ENCODE assay signal across 9 cellular contexts in the genomic region with DNA sequence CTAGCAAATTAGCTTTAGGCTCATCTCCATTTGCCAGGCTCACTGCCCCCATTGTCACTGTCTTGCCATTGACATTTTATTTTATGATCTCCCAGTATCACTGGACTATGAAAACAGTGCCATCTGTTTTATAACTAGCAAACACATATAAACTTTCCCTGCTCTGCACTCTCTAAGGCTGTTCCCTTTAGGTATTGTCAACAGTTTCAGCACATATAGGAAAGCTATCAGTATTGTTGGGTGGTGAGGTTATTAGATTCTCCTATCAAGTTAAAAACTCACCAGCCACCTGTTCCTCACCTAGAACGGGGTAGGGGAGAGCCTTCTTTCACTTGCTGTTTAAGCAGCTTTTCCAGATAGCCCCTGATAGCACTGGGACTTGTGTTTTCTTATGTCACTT. TPM values are rescaled to one million over a fixed set of nuclear protein-coding genes. Genes with fewer than 3 reads are reported as not detected.
DNase-seq lines count a peak whose midpoint lies in the region; ATAC-seq and TF ChIP-seq lines count a peak whose summit lies in the region.
"Had no signal": no experiment of that assay in that cellular context is flagged by ENCODE, and none has a peak within 500 bp of the region (broad histone marks: within the 10 kb centered on the region; RNA-seq: fewer than 3 reads in every experiment).

No MANE protein-coding gene starts in this region.

- H3K36me3 ChIP-seq in spleen (peaks cover 0 to 99% (median 71%) of the 10 kb centered on the region in 6 donors), aorta (ENCODE audit: control insufficient read depth in 1 of 2, insufficient read depth in 2 of 2, low read length in 1 of 2) (peaks cover 3 to 9% of the 10 kb centered on the region in 2 donors)

- H3K9me3 Mint-ChIP-seq in activated CD4-positive, alpha-beta T cell treated with anti-CD3 and anti-CD28 coated beads, Interleukin-2, amount 10 ng/mL, durations not matched to agents 24 days and 14 days, result no peaks in the 10 kb centered on the region

- H3K27me3 ChIP-seq in spleen (replicated peaks in 1 of 7) (no peaks in the 10 kb centered on the region), aorta (ENCODE audit: control insufficient read depth in 1 of 2, insufficient read depth in 2 of 2, low read length in 1 of 2) (no peaks in the 10 kb centered on the region)

- H3K4me3 ChIP-seq in spleen (no peak overlapping the region), aorta (ENCODE audit: low read length in 2 of 2) (no peak overlapping the region)

- H3K4me1 ChIP-seq in spleen, result peaks cover 23 to 81% (median 40%) of the 10 kb centered on the region in 6 donors
- H3K4me1 ChIP-seq in aorta (ENCODE audit: control insufficient read depth in 1 of 2, insufficient read depth in 2 of 2, low read length in 2 of 2), result peaks cover 0 to 1% of the 10 kb centered on the region in 2 donors

- ATAC-seq in T-helper 17 cell, result no peak
- peak; percentile 76 for ATAC-seq in left colon
- no peak for ATAC-seq in aorta (ENCODE audit: low FRiP score)
- ATAC-seq in GM19395 (IDR thresholded peaks at IDR 0.05; ENCODE audit: unreplicated experiment), result no peak
- no peak for ATAC-seq in HG03196 (IDR thresholded peaks at IDR 0.05; ENCODE audit: unreplicated experiment)

- H3K4me1 Mint-ChIP-seq in activated CD4-positive, alpha-beta T cell treated with anti-CD3 and anti-CD28 coated beads, Interleukin-2, amount 10 ng/mL, durations not matched to agents 24 days and 14 days, result peaks cover 23% of the 10 kb centered on the region
- peaks cover 32% of the 10 kb centered on the region for H3K4me1 Mint-ChIP-seq in T-helper 17 cell

- peak overlapping the region; percentile 56 for H3K27ac Mint-ChIP-seq in activated CD4-positive, alpha-beta T cell treated with anti-CD3 and anti-CD28 coated beads, Interleukin-2, amount 10 ng/mL, durations not matched to agents 24 days and 14 days
- H3K27ac Mint-ChIP-seq in T-helper 17 cell, result peak overlapping the region; percentile 91

- WGBS in spleen, 5 donors, result 80 to 94% (median 83%) methylated on average over 1 of the region's 1 CpG
- whole genome bisulfite sequencing in aorta, 2 donors, result 77 to 81% methylated on average over 1 of the region's 1 CpG

- TF ChIP-seq CTCF in spleen (IDR thresholded peaks at IDR 0.05 in 8 of 11, conservative IDR thresholded peaks at IDR 0.05 in 3 of 11), result no peak

- no peaks in the 10 kb centered on the region for H3K27me3 Mint-ChIP-seq in activated CD4-positive, alpha-beta T cell treated with anti-CD3 and anti-CD28 coated beads, Interleukin-2, amount 10 ng/mL, durations not matched to agents 24 days and 14 days
- no peaks in the 10 kb centered on the region for H3K27me3 Mint-ChIP-seq in T-helper 17 cell

- DNase-seq in activated CD4-positive, alpha-beta T cell treated with anti-CD3 and anti-CD28 coated beads, Interleukin-2, amount 10 ng/mL, durations not matched to agents 24 days and 14 days, result no peak
- DNase-seq in activated CD4-positive, alpha-beta T cell treated with anti-CD3 and anti-CD28 coated beads, Interleukin-2, amount 50 U/mL, for 1 hour, result no peak
- DNase-seq in T-helper 17 cell (no peak), left colon (no peak), spleen (no peak), aorta (no peak)
- DNase-seq: NCI-H1105 treated with DMSO at 0.1 percent for 48 hours had no signal

- H3K27ac ChIP-seq in spleen, result peak overlapping the region in 5 of 8 donors; percentile 34 to 89 (median 86)
- H3K27ac ChIP-seq in aorta (ENCODE audit: low read depth in 1 of 2, low read length in 2 of 2), result no peak overlapping the region

- H3K4me3 Mint-ChIP-seq in activated CD4-positive, alpha-beta T cell treated with anti-CD3 and anti-CD28 coated beads, Interleukin-2, amount 10 ng/mL, durations not matched to agents 24 days and 14 days, result no peak overlapping the region
- H3K4me3 Mint-ChIP-seq in T-helper 17 cell, result no peak overlapping the region

- H3K9me3 ChIP-seq in T-helper 17 cell (ENCODE audit: control insufficient read depth, low read length, poor library complexity, severe bottlenecking) (no peaks in the 10 kb centered on the region), spleen (no peaks in the 10 kb centered on the region), aorta (ENCODE audit: control insufficient read depth, low read length) (no peaks in the 10 kb centered on the region)

- no peak for TF ChIP-seq POLR2A in spleen (IDR thresholded peaks at IDR 0.05)

- intact Hi-C loops in activated CD4-positive, alpha-beta T cell treated with anti-CD3 and anti-CD28 coated beads, Interleukin-2, amount 10 ng/mL, durations not matched to agents 24 days and 14 days (cut with micrococcal nuclease), result no loop called here
- intact Hi-C loops in left colon (cut with DNase I, micrococcal nuclease), result no loop called here
- intact Hi-C loops in spleen (cut with DNase I; ENCODE audit: low total_unique reads), result no loop called here
- intact Hi-C loops in aorta (cut with DNase I), result no loop called here

- H3K36me3 Mint-ChIP-seq in activated CD4-positive, alpha-beta T cell treated with anti-CD3 and anti-CD28 coated beads, Interleukin-2, amount 10 ng/mL, durations not matched to agents 24 days and 14 days (ENCODE audit: low read depth), result peaks cover 68% of the 10 kb centered on the region
- H3K36me3 Mint-ChIP-seq in T-helper 17 cell (ENCODE audit: low read depth), result peaks cover 10% of the 10 kb centered on the region

RNA-seq across cellular contexts. Expression of a gene that starts 32.5 kb away (rescaled TPM):
- total RNA-seq in activated CD4-positive, alpha-beta T cell treated with anti-CD3 and anti-CD28 coated beads, Interleukin-2, amount 10 ng/mL, durations not matched to agents 24 days and 14 days, result 402 and 415 TPM in 2 replicates
- total RNA-seq in T-helper 17 cell (100 to 1,000 TPM; 221 to 223 TPM), left colon (100 to 1,000 TPM; 139 to 152 TPM), spleen (100 to 1,000 TPM; 313 to 511 (median 379) TPM), aorta (100 to 1,000 TPM; 154 to 244 TPM)
- polyA plus RNA-seq in spleen (100 to 1,000 TPM in 1 of 3 donors, 10 to 100 TPM in 2; 64.0 to 101 (median 68.4) TPM), aorta (10 to 100 TPM; 30.4 to 63.5 TPM)

RNA-seq across cellular contexts. Expression of a gene that starts 34.5 kb away (rescaled TPM):
- total RNA-seq in activated CD4-positive, alpha-beta T cell treated with anti-CD3 and anti-CD28 coated beads, Interleukin-2, amount 10 ng/mL, durations not matched to agents 24 days and 14 days, result 12.7 and 13.1 TPM in 2 replicates
- 10 to 100 TPM; 16.4 to 21.2 TPM for total RNA-seq in T-helper 17 cell
- 10 to 100 TPM; 44.3 to 56.0 TPM for total RNA-seq in left colon
- 10 to 100 TPM; 42.5 to 75.6 (median 55.3) TPM for total RNA-seq in spleen
- 10 to 100 TPM in 2 of 3 donors, 1 to 10 TPM in 1; 5.6 to 13.3 (median 10.2) TPM for polyA plus RNA-seq in spleen
- 10 to 100 TPM in 1 of 2 donors, 1 to 10 TPM in 1; 8.1 to 26.1 TPM for total RNA-seq in aorta
- 1 to 10 TPM; 1.1 to 3.4 TPM for polyA plus RNA-seq in aorta

Comparison
In these comparisons a context has a peak if more than half of its experiments do, and no peak if none do; other contexts are left out.
1. H3K27ac ChIP-seq: peak in spleen (5 of 8); none in aorta (0 of 2).